ENCODE assay signal across 8 cellular contexts in genomic region chr10:34796133-34796532, GRCh38. TPM values are rescaled to one million over a fixed set of nuclear protein-coding genes. Genes with fewer than 3 reads are reported as not detected.
"Had no signal": no experiment of that assay in that cellular context is flagged by ENCODE, and none has a peak within 500 bp of the region (broad histone marks: within the 10 kb centered on the region; RNA-seq: fewer than 3 reads in every experiment).

No MANE protein-coding gene starts in this region.

- H3K27ac Mint-ChIP-seq: IgD-negative memory B cell had no signal

- ATAC-seq: K562 had no signal

- H3K4me3 ChIP-seq: K562 had no signal

- DNase-seq: IMR-90, KBM-7, KG1 had no signal

- H3K9ac ChIP-seq: KMS-11 had no signal

- H3K4me3 Mint-ChIP-seq: IgD-negative memory B cell had no signal

- H3K4me1 Mint-ChIP-seq: IgD-negative memory B cell had no signal

- H3K4me2 ChIP-seq: KMS-11 had no signal

- H3K27ac ChIP-seq: HL-60, KMS-11 had no signal

- H3K36me3 Mint-ChIP-seq: IgD-negative memory B cell had no signal

- FAIRE-seq: HTR-8/SVneo, K562 had no signal

RNA-seq across cellular contexts. Expression of gene PARD3, which starts 19.0 kb away (rescaled TPM):
- polyA plus RNA-seq: IgD-negative memory B cell had no signal
